In genomic region chr4:19309365-19309764, GRCh38 we compare ENCODE assay signal across 10 cellular contexts.
A peak's percentile ranks its signal among the peaks of the same experiment; 100 is the strongest.
DNase-seq lines count a peak whose midpoint lies in the region; ATAC-seq and TF ChIP-seq lines count a peak whose summit lies in the region.
"Had no signal": no experiment of that assay in that cellular context is flagged by ENCODE, and none has a peak within 500 bp of the region (broad histone marks: within the 10 kb centered on the region; RNA-seq: fewer than 3 reads in every experiment).

No MANE protein-coding gene starts in this region.

- H2AFZ ChIP-seq in HCT116 (ENCODE audit: low read depth, low read length, poor library complexity, severe bottlenecking) = no peak overlapping the region

- no peak for ATAC-seq in HCT116
- no peak for ATAC-seq in HG03095 (IDR thresholded peaks at IDR 0.05; ENCODE audit: unreplicated experiment)

- H3K27me3 ChIP-seq in HCT116 (ENCODE audit: insufficient read depth, low read length) = no peaks in the 10 kb centered on the region

- CTCF ChIA-PET in HCT116 (lab: Charles Lee) = no interaction called here

- H4K20me1 ChIP-seq in HCT116 (ENCODE audit: insufficient read depth) = no peaks in the 10 kb centered on the region

- no peak overlapping the region for H3K9ac ChIP-seq in HCT116 (ENCODE audit: low read length)

- no peak overlapping the region for H3K4me2 ChIP-seq in HCT116 (ENCODE audit: low read length)

- H3K4me1 ChIP-seq in HCT116 (ENCODE audit: control insufficient read depth in 1 of 2, insufficient read depth in 2 of 2, low read length in 2 of 2) = no peaks in the 10 kb centered on the region

- no peak for TF ChIP-seq POLR2A in HCT116 (IDR thresholded peaks at IDR 0.05; ENCODE audit: borderline replicate concordance, extremely low read depth, insufficient read depth, insufficient read length)

- no peaks in the 10 kb centered on the region for H3K79me2 ChIP-seq in HCT116 (ENCODE audit: insufficient read depth, low read length)

- no peaks in the 10 kb centered on the region for H3K9me2 ChIP-seq in HCT116 (ENCODE audit: insufficient read depth)

- peak; percentile 26 for DNase-seq in AG08396 (ENCODE audit: low spot score)
- DNase-seq in HCT116 (ENCODE audit: low read depth, low spot score) = no peak
- peak; percentile 11 for DNase-seq in hepatic stellate cell (ENCODE audit: low spot score)
- DNase-seq in activated effector memory CD4-positive, alpha-beta T cell treated with anti-CD3 and anti-CD28 coated beads, Interleukin-2, amount 50 U/mL, for 16 hours = no peak
- DNase-seq in 8988T = no peak
- DNase-seq in stimulated activated CD4-positive, alpha-beta T cell treated with anti-CD3 and anti-CD28 coated beads, Interleukin-15, amount 100 ng/mL, for 24 hours = no peak
- DNase-seq: NCI-H2081 treated with DMSO at 0.1 percent for 48 hours, T1000 had no signal

- no TSS peak for BruUV-seq in HCT116 (replicated peaks; lab: Mats Ljungman, UMichigan)

- TF ChIP-seq CTCF in HCT116 (IDR thresholded peaks at IDR 0.05 in 2 of 3, conservative IDR thresholded peaks at IDR 0.05 in 1 of 3; ENCODE audit: borderline replicate concordance in 1 of 3, insufficient read depth in 1 of 3, low read depth in 2 of 3, low read length in 2 of 3) (0 out of 6 replicates have a peak, but pooled peaks have one; percentile 3 to 15 (median 10)), VCaP (conservative IDR thresholded peaks at IDR 0.05) (peak; percentile 12; the same call in 1 of the 2 replicates)

- H3K36me3 ChIP-seq in HCT116 (ENCODE audit: control insufficient read depth in 1 of 2, insufficient read depth in 2 of 2, low read length in 2 of 2) = no peaks in the 10 kb centered on the region

- H3K27ac ChIP-seq in HCT116 (ENCODE audit: low read depth, low read length) (no peak overlapping the region), VCaP (no peak overlapping the region)

- RAD21 ChIA-PET in HCT116 (lab: Charles Lee; ENCODE audit: low non-redundant PET in 1 of 2, low total read pairs in 2 of 2, uncharacterized antibody in 2 of 2, unreplicated experiment in 2 of 2) = no interaction called here

- no peaks in the 10 kb centered on the region for H3K9me3 ChIP-seq in HCT116 (ENCODE audit: control insufficient read depth in 1 of 2, insufficient read depth in 1 of 2, low read depth in 1 of 2, low read length in 2 of 2)

- peak; percentile 41; the same call in 1 of the 2 replicates for TF ChIP-seq RAD21 in HCT116 (IDR thresholded peaks at IDR 0.05; ENCODE audit: low read depth)

- intact Hi-C loops in HCT116 (cut with micrococcal nuclease) = no loop called here

- H3K4me3 ChIP-seq in HCT116 (replicated peaks in 1 of 2; ENCODE audit: low read depth in 1 of 2, low read length in 2 of 2) = no peak overlapping the region

- POLR2A ChIA-PET in HCT116 (lab: Charles Lee) = no interaction called here

TF ChIP-seq in HCT116, 20 proteins besides CTCF, POLR2A, EP300 and RAD21:
- no peak for TF ChIP-seq MAX (IDR thresholded peaks at IDR 0.05)
- TF ChIP-seq ZNF274 (IDR thresholded peaks at IDR 0.05; ENCODE audit: low read depth, low read length) = no peak
- no peak for TF ChIP-seq SRF (IDR thresholded peaks at IDR 0.05; ENCODE audit: low read depth)

Comparison
In these comparisons a context has a peak if more than half of its experiments do, and no peak if none do; other contexts are left out.
1. DNase-seq: peak in AG08396 (single experiment) and hepatic stellate cell (single experiment); none in HCT116 (single experiment), activated effector memory CD4-positive, alpha-beta T cell treated with anti-CD3 and anti-CD28 coated beads, Interleukin-2, amount 50 U/mL, for 16 hours (single experiment), 8988T (single experiment) and stimulated activated CD4-positive, alpha-beta T cell treated with anti-CD3 and anti-CD28 coated beads, Interleukin-15, amount 100 ng/mL, for 24 hours (single experiment).